ENCODE assay signal across 10 cellular contexts in the genomic region with DNA sequence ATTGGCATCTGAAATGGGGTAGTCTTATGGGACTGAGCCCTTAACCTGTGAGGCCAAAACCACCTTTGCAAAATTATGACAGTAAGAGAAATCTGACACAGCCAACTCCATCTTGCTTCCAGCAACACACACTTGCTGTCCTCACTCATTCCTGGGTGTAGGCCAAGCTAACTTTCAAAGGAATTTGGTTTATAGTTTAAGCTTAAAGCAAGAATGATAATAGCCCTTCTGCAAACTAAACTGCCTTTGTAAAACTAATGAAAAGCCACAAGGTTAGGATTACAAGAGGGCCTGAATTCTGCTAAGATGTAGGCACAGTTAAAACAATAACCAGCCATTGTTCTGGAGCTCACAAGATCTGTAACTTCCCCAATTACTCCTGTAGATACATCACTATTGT.
"Had no signal": no experiment of that assay in that cellular context is flagged by ENCODE, and none has a peak within 500 bp of the region (broad histone marks: within the 10 kb centered on the region; RNA-seq: fewer than 3 reads in every experiment).

No MANE protein-coding gene starts in this region.

- ATAC-seq: gastrocnemius medialis had no signal

- H3K27ac ChIP-seq: gastrocnemius medialis, ovary, VCaP had no signal

- DNase-seq: activated naive CD4-positive, alpha-beta T cell treated with anti-CD3 and anti-CD28 coated beads, Interleukin-2, amount 10 ng/mL, durations not matched to agents 7 days and 5 days; amniotic stem cell; dorsolateral prefrontal cortex; gastrocnemius medialis; ovary; retina; stimulated activated naive B cell treated with anti-CD40 and anti-IgM and Interleukin-4, amounts not matched to agents 10 μg/mL and 1 μg/mL and 100 μg/mL, for 72 hours; T-helper 9 cell; trophoblast cell had no signal
